ENCODE assay signal across 1 cellular context in the genomic region with DNA sequence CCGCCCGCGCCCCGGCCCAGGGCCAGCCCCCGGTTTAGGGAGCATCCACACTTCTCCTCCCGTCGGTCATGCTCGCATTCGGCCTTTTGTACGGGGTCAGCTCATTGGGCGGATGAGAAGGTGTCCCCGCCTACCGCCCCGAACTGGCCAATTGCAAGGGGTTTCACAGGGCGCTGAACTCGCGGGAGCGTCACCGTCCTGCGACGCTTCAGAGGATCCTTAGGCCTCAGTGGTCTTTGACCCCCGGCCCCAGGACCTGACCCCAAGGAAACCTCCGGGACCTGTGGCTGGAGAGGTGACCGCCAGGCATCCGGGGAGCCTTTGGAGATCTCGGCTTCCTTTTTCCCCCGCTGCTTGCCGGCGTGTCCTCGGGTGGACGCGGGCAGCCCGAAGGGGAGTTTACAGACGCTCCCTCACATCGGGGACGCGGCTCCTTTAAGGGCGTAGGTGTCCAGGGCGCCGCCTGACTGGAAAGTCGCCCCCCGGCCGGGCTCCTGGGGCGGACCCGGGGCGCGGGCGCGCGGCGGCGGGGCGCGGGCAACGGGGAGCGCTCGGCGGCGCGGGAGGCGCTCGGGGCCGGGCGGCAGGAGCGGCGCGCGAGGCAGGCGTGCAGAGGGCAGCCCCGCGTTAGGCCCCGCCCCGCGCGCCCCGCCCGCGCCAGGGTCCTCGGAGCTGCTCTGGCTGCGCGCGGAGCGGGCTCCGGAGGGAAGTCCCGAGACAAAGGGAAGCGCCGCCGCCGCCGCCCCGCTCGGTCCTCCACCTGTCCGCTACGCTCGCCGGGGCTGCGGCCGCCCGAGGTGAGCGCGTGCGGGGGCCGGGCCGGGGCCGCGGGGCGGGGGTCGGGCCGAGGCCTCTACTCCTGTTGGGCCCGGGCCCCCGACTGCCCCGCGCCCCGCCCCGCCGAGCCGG.
TF ChIP-seq lines count a peak whose summit lies in the region.

A gene (plus strand): TSS at position 660 of the 909 bp plus-strand sequence. CDS start 4,395 bp downstream, outside the sequence.

TF ChIP-seq in K562, 482 proteins besides CTCF, POLR2A, EP300 and RAD21 (continued from another document and continues in another):
- TF ChIP-seq, protein P1, sequence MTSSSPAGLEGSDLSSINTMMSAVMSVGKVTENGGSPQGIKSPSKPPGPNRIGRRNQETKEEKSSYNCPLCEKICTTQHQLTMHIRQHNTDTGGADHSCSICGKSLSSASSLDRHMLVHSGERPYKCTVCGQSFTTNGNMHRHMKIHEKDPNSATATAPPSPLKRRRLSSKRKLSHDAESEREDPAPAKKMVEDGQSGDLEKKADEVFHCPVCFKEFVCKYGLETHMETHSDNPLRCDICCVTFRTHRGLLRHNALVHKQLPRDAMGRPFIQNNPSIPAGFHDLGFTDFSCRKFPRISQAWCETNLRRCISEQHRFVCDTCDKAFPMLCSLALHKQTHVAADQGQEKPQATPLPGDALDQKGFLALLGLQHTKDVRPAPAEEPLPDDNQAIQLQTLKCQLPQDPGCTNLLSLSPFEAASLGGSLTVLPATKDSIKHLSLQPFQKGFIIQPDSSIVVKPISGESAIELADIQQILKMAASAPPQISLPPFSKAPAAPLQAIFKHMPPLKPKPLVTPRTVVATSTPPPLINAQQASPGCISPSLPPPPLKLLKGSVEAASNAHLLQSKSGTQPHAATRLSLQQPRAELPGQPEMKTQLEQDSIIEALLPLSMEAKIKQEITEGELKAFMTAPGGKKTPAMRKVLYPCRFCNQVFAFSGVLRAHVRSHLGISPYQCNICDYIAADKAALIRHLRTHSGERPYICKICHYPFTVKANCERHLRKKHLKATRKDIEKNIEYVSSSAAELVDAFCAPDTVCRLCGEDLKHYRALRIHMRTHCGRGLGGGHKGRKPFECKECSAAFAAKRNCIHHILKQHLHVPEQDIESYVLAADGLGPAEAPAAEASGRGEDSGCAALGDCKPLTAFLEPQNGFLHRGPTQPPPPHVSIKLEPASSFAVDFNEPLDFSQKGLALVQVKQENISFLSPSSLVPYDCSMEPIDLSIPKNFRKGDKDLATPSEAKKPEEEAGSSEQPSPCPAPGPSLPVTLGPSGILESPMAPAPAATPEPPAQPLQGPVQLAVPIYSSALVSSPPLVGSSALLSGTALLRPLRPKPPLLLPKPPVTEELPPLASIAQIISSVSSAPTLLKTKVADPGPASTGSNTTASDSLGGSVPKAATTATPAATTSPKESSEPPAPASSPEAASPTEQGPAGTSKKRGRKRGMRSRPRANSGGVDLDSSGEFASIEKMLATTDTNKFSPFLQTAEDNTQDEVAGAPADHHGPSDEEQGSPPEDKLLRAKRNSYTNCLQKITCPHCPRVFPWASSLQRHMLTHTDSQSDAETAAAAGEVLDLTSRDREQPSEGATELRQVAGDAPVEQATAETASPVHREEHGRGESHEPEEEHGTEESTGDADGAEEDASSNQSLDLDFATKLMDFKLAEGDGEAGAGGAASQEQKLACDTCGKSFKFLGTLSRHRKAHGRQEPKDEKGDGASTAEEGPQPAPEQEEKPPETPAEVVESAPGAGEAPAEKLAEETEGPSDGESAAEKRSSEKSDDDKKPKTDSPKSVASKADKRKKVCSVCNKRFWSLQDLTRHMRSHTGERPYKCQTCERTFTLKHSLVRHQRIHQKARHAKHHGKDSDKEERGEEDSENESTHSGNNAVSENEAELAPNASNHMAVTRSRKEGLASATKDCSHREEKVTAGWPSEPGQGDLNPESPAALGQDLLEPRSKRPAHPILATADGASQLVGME (CRISPR knock-in tag; IDR thresholded peaks at IDR 0.05), result no peak
- TF ChIP-seq ZNF146 (CRISPR knock-in tag; IDR thresholded peaks at IDR 0.05; ENCODE audit: unreplicated experiment), result no peak
- TF ChIP-seq, protein P2, sequence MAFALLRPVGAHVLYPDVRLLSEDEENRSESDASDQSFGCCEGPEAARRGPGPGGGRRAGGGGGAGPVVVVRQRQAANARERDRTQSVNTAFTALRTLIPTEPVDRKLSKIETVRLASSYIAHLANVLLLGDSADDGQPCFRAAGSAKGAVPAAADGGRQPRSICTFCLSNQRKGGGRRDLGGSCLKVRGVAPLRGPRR (CRISPR knock-in tag; IDR thresholded peaks at IDR 0.05), result no peak
- TF ChIP-seq NR1H2 (CRISPR knock-in tag; IDR thresholded peaks at IDR 0.05), result 0 out of 2 replicates have a peak, but pooled peaks have one; percentile 86
- TF ChIP-seq PYGO2 (tag; IDR thresholded peaks at IDR 0.05), result no peak
- TF ChIP-seq, protein P3, sequence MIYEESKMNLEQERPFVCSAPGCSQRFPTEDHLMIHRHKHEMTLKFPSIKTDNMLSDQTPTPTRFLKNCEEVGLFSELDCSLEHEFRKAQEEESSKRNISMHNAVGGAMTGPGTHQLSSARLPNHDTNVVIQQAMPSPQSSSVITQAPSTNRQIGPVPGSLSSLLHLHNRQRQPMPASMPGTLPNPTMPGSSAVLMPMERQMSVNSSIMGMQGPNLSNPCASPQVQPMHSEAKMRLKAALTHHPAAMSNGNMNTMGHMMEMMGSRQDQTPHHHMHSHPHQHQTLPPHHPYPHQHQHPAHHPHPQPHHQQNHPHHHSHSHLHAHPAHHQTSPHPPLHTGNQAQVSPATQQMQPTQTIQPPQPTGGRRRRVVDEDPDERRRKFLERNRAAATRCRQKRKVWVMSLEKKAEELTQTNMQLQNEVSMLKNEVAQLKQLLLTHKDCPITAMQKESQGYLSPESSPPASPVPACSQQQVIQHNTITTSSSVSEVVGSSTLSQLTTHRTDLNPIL (CRISPR knock-in tag; IDR thresholded peaks at IDR 0.05), result no peak
- TF ChIP-seq SETDB1 (IDR thresholded peaks at IDR 0.05; ENCODE audit: low read length), result no peak
- no peak for TF ChIP-seq PML (IDR thresholded peaks at IDR 0.05; ENCODE audit: low read length)
- TF ChIP-seq, protein P4, sequence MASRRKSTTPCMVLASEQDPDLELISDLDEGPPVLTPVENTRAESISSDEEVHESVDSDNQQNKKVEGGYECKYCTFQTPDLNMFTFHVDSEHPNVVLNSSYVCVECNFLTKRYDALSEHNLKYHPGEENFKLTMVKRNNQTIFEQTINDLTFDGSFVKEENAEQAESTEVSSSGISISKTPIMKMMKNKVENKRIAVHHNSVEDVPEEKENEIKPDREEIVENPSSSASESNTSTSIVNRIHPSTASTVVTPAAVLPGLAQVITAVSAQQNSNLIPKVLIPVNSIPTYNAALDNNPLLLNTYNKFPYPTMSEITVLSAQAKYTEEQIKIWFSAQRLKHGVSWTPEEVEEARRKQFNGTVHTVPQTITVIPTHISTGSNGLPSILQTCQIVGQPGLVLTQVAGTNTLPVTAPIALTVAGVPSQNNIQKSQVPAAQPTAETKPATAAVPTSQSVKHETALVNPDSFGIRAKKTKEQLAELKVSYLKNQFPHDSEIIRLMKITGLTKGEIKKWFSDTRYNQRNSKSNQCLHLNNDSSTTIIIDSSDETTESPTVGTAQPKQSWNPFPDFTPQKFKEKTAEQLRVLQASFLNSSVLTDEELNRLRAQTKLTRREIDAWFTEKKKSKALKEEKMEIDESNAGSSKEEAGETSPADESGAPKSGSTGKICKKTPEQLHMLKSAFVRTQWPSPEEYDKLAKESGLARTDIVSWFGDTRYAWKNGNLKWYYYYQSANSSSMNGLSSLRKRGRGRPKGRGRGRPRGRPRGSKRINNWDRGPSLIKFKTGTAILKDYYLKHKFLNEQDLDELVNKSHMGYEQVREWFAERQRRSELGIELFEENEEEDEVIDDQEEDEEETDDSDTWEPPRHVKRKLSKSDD (conservative IDR thresholded peaks at IDR 0.05; ENCODE audit: low read length), result peak; percentile 51; the same call in 1 of the 2 replicates
- TF ChIP-seq NR2C1 (IDR thresholded peaks at IDR 0.05), result peak; percentile 86
- peak; percentile 76 for TF ChIP-seq NR2C1 (tag; IDR thresholded peaks at IDR 0.05)
- TF ChIP-seq ETV5 (CRISPR knock-in tag; IDR thresholded peaks at IDR 0.05; ENCODE audit: low read depth), result no peak
- no peak for TF ChIP-seq PTTG1 (tag; IDR thresholded peaks at IDR 0.05; ENCODE audit: low read depth)
- TF ChIP-seq, protein P5, sequence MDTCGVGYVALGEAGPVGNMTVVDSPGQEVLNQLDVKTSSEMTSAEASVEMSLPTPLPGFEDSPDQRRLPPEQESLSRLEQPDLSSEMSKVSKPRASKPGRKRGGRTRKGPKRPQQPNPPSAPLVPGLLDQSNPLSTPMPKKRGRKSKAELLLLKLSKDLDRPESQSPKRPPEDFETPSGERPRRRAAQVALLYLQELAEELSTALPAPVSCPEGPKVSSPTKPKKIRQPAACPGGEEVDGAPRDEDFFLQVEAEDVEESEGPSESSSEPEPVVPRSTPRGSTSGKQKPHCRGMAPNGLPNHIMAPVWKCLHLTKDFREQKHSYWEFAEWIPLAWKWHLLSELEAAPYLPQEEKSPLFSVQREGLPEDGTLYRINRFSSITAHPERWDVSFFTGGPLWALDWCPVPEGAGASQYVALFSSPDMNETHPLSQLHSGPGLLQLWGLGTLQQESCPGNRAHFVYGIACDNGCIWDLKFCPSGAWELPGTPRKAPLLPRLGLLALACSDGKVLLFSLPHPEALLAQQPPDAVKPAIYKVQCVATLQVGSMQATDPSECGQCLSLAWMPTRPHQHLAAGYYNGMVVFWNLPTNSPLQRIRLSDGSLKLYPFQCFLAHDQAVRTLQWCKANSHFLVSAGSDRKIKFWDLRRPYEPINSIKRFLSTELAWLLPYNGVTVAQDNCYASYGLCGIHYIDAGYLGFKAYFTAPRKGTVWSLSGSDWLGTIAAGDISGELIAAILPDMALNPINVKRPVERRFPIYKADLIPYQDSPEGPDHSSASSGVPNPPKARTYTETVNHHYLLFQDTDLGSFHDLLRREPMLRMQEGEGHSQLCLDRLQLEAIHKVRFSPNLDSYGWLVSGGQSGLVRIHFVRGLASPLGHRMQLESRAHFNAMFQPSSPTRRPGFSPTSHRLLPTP (IDR thresholded peaks at IDR 0.05; ENCODE audit: borderline replicate concordance, extremely low read depth, insufficient read length), result no peak
- no peak for TF ChIP-seq FOXA3 (CRISPR knock-in tag; conservative IDR thresholded peaks at IDR 0.05 in 1 of 2, IDR thresholded peaks at IDR 0.05 in 1 of 2)
- no peak for TF ChIP-seq ZNF121 (CRISPR knock-in tag; conservative IDR thresholded peaks at IDR 0.05)
- peak; percentile 96 for TF ChIP-seq ASH1L (IDR thresholded peaks at IDR 0.05; ENCODE audit: borderline replicate concordance, low read depth, partially characterized antibody)
- no peak; a peak in 1 of 4 replicates for TF ChIP-seq SIN3A (IDR thresholded peaks at IDR 0.05; ENCODE audit: borderline replicate concordance in 2 of 2, control insufficient read depth in 1 of 2, low read depth in 2 of 2, low read length in 2 of 2)
- TF ChIP-seq MBD2 (IDR thresholded peaks at IDR 0.05; ENCODE audit: borderline replicate concordance, low read depth), result peak; percentile 97
- TF ChIP-seq, protein P6, sequence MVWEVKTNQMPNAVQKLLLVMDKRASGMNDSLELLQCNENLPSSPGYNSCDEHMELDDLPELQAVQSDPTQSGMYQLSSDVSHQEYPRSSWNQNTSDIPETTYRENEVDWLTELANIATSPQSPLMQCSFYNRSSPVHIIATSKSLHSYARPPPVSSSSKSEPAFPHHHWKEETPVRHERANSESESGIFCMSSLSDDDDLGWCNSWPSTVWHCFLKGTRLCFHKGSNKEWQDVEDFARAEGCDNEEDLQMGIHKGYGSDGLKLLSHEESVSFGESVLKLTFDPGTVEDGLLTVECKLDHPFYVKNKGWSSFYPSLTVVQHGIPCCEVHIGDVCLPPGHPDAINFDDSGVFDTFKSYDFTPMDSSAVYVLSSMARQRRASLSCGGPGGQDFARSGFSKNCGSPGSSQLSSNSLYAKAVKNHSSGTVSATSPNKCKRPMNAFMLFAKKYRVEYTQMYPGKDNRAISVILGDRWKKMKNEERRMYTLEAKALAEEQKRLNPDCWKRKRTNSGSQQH (CRISPR knock-in tag; IDR thresholded peaks at IDR 0.05), result no peak
- TF ChIP-seq ZNF174 (CRISPR knock-in tag; IDR thresholded peaks at IDR 0.05), result no peak
- no peak for TF ChIP-seq ZNF764 (CRISPR knock-in tag; IDR thresholded peaks at IDR 0.05; ENCODE audit: low read depth)
- TF ChIP-seq PCBP2 (IDR thresholded peaks at IDR 0.05; ENCODE audit: low read depth, low read length, poor library complexity, severe bottlenecking), result no peak
- TF ChIP-seq PHTF2 (CRISPR knock-in tag; IDR thresholded peaks at IDR 0.05), result no peak
- no peak for TF ChIP-seq ZNF354B (CRISPR knock-in tag; IDR thresholded peaks at IDR 0.05)
- no peak for TF ChIP-seq SNIP1 (IDR thresholded peaks at IDR 0.05; ENCODE audit: low read depth)
- no peak for TF ChIP-seq BDP1 (IDR thresholded peaks at IDR 0.05; ENCODE audit: insufficient read depth, insufficient read length)
- no peak for TF ChIP-seq ZNF282 (CRISPR knock-in tag; IDR thresholded peaks at IDR 0.05)
- no peak for TF ChIP-seq GATAD2A (IDR thresholded peaks at IDR 0.05)
- no peak for TF ChIP-seq ZNF165 (CRISPR knock-in tag; IDR thresholded peaks at IDR 0.05; ENCODE audit: borderline replicate concordance)
- TF ChIP-seq ATF1 (CRISPR knock-in tag; IDR thresholded peaks at IDR 0.05), result peak; percentile 91
- TF ChIP-seq ATF1 (tag; IDR thresholded peaks at IDR 0.05), result peak; percentile 98
- TF ChIP-seq NFE2L1 (tag; IDR thresholded peaks at IDR 0.05; ENCODE audit: borderline replicate concordance, low read depth), result no peak
- TF ChIP-seq ZFP1 (CRISPR knock-in tag; IDR thresholded peaks at IDR 0.05), result no peak
- TF ChIP-seq SRF (CRISPR knock-in tag; IDR thresholded peaks at IDR 0.05), result 0 out of 4 replicates have a peak, but pooled peaks of 1 of the 2 experiments have one; percentile 48
- no peak for TF ChIP-seq MXI1 (IDR thresholded peaks at IDR 0.05; ENCODE audit: low read depth, low read length)
- TF ChIP-seq ESRRB (CRISPR knock-in tag; IDR thresholded peaks at IDR 0.05; ENCODE audit: borderline replicate concordance), result no peak
- no peak for TF ChIP-seq ZNF778 (CRISPR knock-in tag; IDR thresholded peaks at IDR 0.05)
- 0 out of 2 replicates have a peak, but pooled peaks have one; percentile 34 for TF ChIP-seq ZC3H8 (IDR thresholded peaks at IDR 0.05)
- no peak for TF ChIP-seq MECOM (CRISPR knock-in tag; IDR thresholded peaks at IDR 0.05)
- TF ChIP-seq SMARCB1 (IDR thresholded peaks at IDR 0.05; ENCODE audit: insufficient read length, low read depth), result no peak
- TF ChIP-seq, protein P7, sequence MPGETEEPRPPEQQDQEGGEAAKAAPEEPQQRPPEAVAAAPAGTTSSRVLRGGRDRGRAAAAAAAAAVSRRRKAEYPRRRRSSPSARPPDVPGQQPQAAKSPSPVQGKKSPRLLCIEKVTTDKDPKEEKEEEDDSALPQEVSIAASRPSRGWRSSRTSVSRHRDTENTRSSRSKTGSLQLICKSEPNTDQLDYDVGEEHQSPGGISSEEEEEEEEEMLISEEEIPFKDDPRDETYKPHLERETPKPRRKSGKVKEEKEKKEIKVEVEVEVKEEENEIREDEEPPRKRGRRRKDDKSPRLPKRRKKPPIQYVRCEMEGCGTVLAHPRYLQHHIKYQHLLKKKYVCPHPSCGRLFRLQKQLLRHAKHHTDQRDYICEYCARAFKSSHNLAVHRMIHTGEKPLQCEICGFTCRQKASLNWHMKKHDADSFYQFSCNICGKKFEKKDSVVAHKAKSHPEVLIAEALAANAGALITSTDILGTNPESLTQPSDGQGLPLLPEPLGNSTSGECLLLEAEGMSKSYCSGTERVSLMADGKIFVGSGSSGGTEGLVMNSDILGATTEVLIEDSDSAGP (CRISPR knock-in tag; IDR thresholded peaks at IDR 0.05), result peak; percentile 96
- peak; percentile 31; the same call in 1 of the 2 replicates for TF ChIP-seq ARID1B (IDR thresholded peaks at IDR 0.05)
- no peak for TF ChIP-seq PHB2 (IDR thresholded peaks at IDR 0.05; ENCODE audit: low read depth)
- peak; percentile 30; the same call in 1 of the 2 replicates for TF ChIP-seq KLF1 (tag; IDR thresholded peaks at IDR 0.05)
- no peak for TF ChIP-seq CHD4 (IDR thresholded peaks at IDR 0.05; ENCODE audit: insufficient read depth, insufficient replicate concordance, low read depth, low read length, poor library complexity, severe bottlenecking)
- no peak for TF ChIP-seq ZNF695 (CRISPR knock-in tag; IDR thresholded peaks at IDR 0.05)
- TF ChIP-seq TCF7L2 (IDR thresholded peaks at IDR 0.05; ENCODE audit: low read depth, low read length), result no peak
- TF ChIP-seq CBFB (CRISPR knock-in tag; IDR thresholded peaks at IDR 0.05), result peak; percentile 87
- TF ChIP-seq GATA2 (CRISPR knock-in tag; IDR thresholded peaks at IDR 0.05), result no peak
